1 cellular context compared by ENCODE assay signal in the genomic region with DNA sequence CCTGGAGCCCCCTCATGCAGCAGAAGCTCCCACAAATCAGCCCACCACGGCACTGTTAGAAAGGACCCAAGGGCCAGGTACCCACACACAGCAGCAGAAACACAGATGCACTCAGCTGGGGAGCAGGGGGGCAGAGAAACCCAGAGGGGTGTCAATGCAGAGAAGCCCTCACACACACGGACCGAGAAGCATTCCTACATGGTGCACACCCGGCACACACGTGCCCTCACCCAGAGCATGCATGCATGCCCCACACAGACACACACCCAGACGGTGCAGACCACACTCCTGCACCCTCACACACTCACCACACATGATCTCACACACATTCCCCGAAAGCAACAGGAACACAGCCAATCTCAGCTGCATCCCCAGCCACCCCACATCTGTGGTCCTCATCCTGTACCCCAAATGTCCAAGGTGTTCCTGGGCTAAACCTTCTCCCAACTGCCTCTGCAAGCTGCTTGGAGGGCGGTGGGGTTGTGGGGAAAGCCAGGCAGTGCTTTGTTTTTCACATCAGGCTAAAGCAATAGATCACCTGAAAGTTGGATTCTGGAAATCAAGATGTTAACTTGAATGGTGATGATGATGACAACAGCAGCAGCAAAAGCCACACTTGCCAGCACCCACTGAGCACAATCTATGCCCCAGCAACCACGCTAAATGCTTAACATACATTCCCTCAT.
TF ChIP-seq lines count a peak whose summit lies in the region.

No MANE protein-coding gene starts in this region.

TF ChIP-seq in IMR-90, 13 proteins besides CTCF, POLR2A, EP300 and RAD21:
- TF ChIP-seq, protein P1, sequence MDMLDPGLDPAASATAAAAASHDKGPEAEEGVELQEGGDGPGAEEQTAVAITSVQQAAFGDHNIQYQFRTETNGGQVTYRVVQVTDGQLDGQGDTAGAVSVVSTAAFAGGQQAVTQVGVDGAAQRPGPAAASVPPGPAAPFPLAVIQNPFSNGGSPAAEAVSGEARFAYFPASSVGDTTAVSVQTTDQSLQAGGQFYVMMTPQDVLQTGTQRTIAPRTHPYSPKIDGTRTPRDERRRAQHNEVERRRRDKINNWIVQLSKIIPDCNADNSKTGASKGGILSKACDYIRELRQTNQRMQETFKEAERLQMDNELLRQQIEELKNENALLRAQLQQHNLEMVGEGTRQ (IDR thresholded peaks at IDR 0.05; ENCODE audit: low read depth, low read length): no peak
- TF ChIP-seq RCOR1 (IDR thresholded peaks at IDR 0.05; ENCODE audit: insufficient replicate concordance, low read length): no peak
- no peak for TF ChIP-seq MXI1 (IDR thresholded peaks at IDR 0.05; ENCODE audit: borderline replicate concordance, low read depth, low read length)
- TF ChIP-seq BHLHE40 (IDR thresholded peaks at IDR 0.05; ENCODE audit: low read depth, low read length): no peak
- no peak for TF ChIP-seq RFX5 (IDR thresholded peaks at IDR 0.05; ENCODE audit: low read depth, low read length)
- no peak for TF ChIP-seq ELK1 (IDR thresholded peaks at IDR 0.05; ENCODE audit: borderline replicate concordance, low read depth, low read length)
- TF ChIP-seq CEBPB (IDR thresholded peaks at IDR 0.05; ENCODE audit: low read depth, low read length): no peak
- no peak for TF ChIP-seq MAFK (IDR thresholded peaks at IDR 0.05; ENCODE audit: low read depth, low read length)
- TF ChIP-seq SMC3 (IDR thresholded peaks at IDR 0.05; ENCODE audit: low read depth, low read length): no peak
- TF ChIP-seq MAZ (IDR thresholded peaks at IDR 0.05; ENCODE audit: borderline replicate concordance, low read depth, low read length): no peak
- no peak for TF ChIP-seq NFE2L2 (IDR thresholded peaks at IDR 0.05; ENCODE audit: low read depth, low read length)
- TF ChIP-seq CHD1 (IDR thresholded peaks at IDR 0.05; ENCODE audit: low read depth, low read length): no peak
- no peak for TF ChIP-seq FOS (IDR thresholded peaks at IDR 0.05; ENCODE audit: low read depth, low read length)
TF ChIP-seq in IMR-90: peak in this region for 0.
